Comparison of ENCODE assay signal across 8 cellular contexts in genomic region chr1:25799346-25799720, GRCh38. TPM values are rescaled to one million over a fixed set of nuclear protein-coding genes. Genes with fewer than 3 reads are reported as not detected.
DNase-seq lines count a peak whose midpoint lies in the region; ATAC-seq and TF ChIP-seq lines count a peak whose summit lies in the region.

No MANE protein-coding gene starts in this region.

- H3K27me3 Mint-ChIP-seq in activated CD4-positive, alpha-beta memory T cell treated with anti-CD3 and anti-CD28 coated beads for 36 hours = no peaks in the 10 kb centered on the region

- H3K4me3 ChIP-seq in HFF-Myc (replicated peaks; ENCODE audit: low read depth, low read length) = peak overlapping the region; percentile 40
- H3K4me3 ChIP-seq in right cardiac atrium (ENCODE audit: low read length) = peak overlapping the region; percentile 86
- peak overlapping the region in 6 of 7 experiments; percentile 26 to 69 (median 42) for H3K4me3 ChIP-seq in skin epidermis

- H3K4me1 Mint-ChIP-seq in activated CD4-positive, alpha-beta memory T cell treated with anti-CD3 and anti-CD28 coated beads for 36 hours (ENCODE audit: low read depth) = peaks cover 59% of the 10 kb centered on the region

- H3K4me1 ChIP-seq in right cardiac atrium (ENCODE audit: control insufficient read depth, insufficient read depth, low read length) = peaks cover 6% of the 10 kb centered on the region

- DNase-seq in HFF-Myc (ENCODE audit: extremely low read depth, low read depth) (no peak), right cardiac atrium (peak in 1 of 3 donors; percentile 69), NCI-H2029 treated with DMSO at 0.1 percent for 48 hours (lab: John Stamatoyannopoulos, UW) (no peak)
- DNase-seq in activated CD4-positive, alpha-beta memory T cell treated with anti-CD3 and anti-CD28 coated beads for 36 hours = no peak
- no peak for DNase-seq in stimulated activated naive CD4-positive, alpha-beta T cell treated with Interleukin-2 at 50 U/mL for 16 hours (lab: John Stamatoyannopoulos, UW)

- H3K27me3 ChIP-seq in right cardiac atrium (ENCODE audit: control insufficient read depth, insufficient read depth) = no peaks in the 10 kb centered on the region

- H3K4me3 Mint-ChIP-seq in activated CD4-positive, alpha-beta memory T cell treated with anti-CD3 and anti-CD28 coated beads for 36 hours = peak overlapping the region; percentile 53

- ATAC-seq in right cardiac atrium (peak in 1 of 2 donors; percentile 6), GM21447 (IDR thresholded peaks at IDR 0.05; ENCODE audit: unreplicated experiment) (no peak), HG02623 (IDR thresholded peaks at IDR 0.05; ENCODE audit: unreplicated experiment) (no peak)

- TF ChIP-seq CTCF in HFF-Myc (IDR thresholded peaks at IDR 0.05; ENCODE audit: low read depth, low read length, missing control alignments) = no peak

- intact Hi-C loops in activated CD4-positive, alpha-beta memory T cell treated with anti-CD3 and anti-CD28 coated beads for 36 hours (cut with micrococcal nuclease) = loop anchor here (5.0 kb wide), 3 partner anchors 87 to 237 kb away; no protein-coding TSS in a partner anchor
- intact Hi-C loops in right cardiac atrium (cut with DNase I) = loop anchor here in 2 of 4 donors (5.0 to 10.0 kb wide), 3 partner anchors 95 to 182 kb away; partner anchors contain the start of gene MAN1C1 (in 2 of the 2)

- CTCF ChIA-PET in activated CD4-positive, alpha-beta memory T cell treated with anti-CD3 and anti-CD28 coated beads for 36 hours (lab: Charles Lee) = interaction anchor here (1.2 to 3.7 kb wide), 6 partner anchors 11 to 199 kb away, joined by 3 to 21 read pairs (median 10); partner anchors contain the start of gene PAFAH2

- H3K27ac Mint-ChIP-seq in activated CD4-positive, alpha-beta memory T cell treated with anti-CD3 and anti-CD28 coated beads for 36 hours = no peak overlapping the region

- no peaks in the 10 kb centered on the region for H3K9me3 ChIP-seq in right cardiac atrium (ENCODE audit: control insufficient read depth, low read length)

- H3K36me3 Mint-ChIP-seq in activated CD4-positive, alpha-beta memory T cell treated with anti-CD3 and anti-CD28 coated beads for 36 hours = peaks cover 2% of the 10 kb centered on the region

- 54% methylated on average over 4 of the region's 4 CpGs for WGBS in right cardiac atrium

- POLR2A ChIA-PET in activated CD4-positive, alpha-beta memory T cell treated with anti-CD3 and anti-CD28 coated beads for 36 hours (lab: Charles Lee) = interaction anchor here (1.1 kb wide), 1 partner anchor 180 kb away, joined by 3 read pairs; no protein-coding TSS in a partner anchor

- peak overlapping the region; percentile 65 for H3K27ac ChIP-seq in right cardiac atrium (ENCODE audit: low read length)
- H3K27ac ChIP-seq in skin epidermis = peak overlapping the region in 20 of 21 experiments; percentile 66 to 92 (median 84)

- H3K9me3 Mint-ChIP-seq in activated CD4-positive, alpha-beta memory T cell treated with anti-CD3 and anti-CD28 coated beads for 36 hours = no peaks in the 10 kb centered on the region

RNA-seq across cellular contexts. Expression of gene SELENON, which starts 0.7 kb away (rescaled TPM):
- total RNA-seq in activated CD4-positive, alpha-beta memory T cell treated with anti-CD3 and anti-CD28 coated beads for 36 hours = 10 to 100 TPM; 26.8 to 26.9 TPM
- 10 to 100 TPM; 34.7 to 48.2 (median 40.5) TPM for total RNA-seq in right cardiac atrium
- 26.4 TPM for polyA plus RNA-seq in right cardiac atrium

RNA-seq across cellular contexts. Expression of gene MTFR1L, which starts 20.4 kb away (rescaled TPM):
- 10 to 100 TPM; 28.0 to 31.1 TPM for total RNA-seq in activated CD4-positive, alpha-beta memory T cell treated with anti-CD3 and anti-CD28 coated beads for 36 hours
- 100 to 1,000 TPM; 125 to 195 (median 180) TPM for total RNA-seq in right cardiac atrium
- 130 TPM for polyA plus RNA-seq in right cardiac atrium

RNA-seq across cellular contexts. Expression of gene AUNIP, which starts 59.9 kb away (rescaled TPM):
- total RNA-seq in activated CD4-positive, alpha-beta memory T cell treated with anti-CD3 and anti-CD28 coated beads for 36 hours = 10 to 100 TPM in 1 of 2 experiments, 1 to 10 TPM in 1; 7.8 to 10.1 TPM
- total RNA-seq in right cardiac atrium = under 1 TPM in 1 of 4 donors, not detected in 3; 0.34 TPM
- polyA plus RNA-seq in right cardiac atrium = not detected

Comparison
In these comparisons a context has a peak if more than half of its experiments do, and no peak if none do; other contexts are left out.
1. RNA of gene AUNIP, which starts 59.9 kb away (total RNA-seq): 7.8 to 10.1 TPM in activated CD4-positive, alpha-beta memory T cell treated with anti-CD3 and anti-CD28 coated beads for 36 hours; 0.34 TPM in right cardiac atrium; every median in the first group is over 4 times any median in the second.
2. Peak in every context shown above with its lines, with median percentiles within 50 percentile points of each other: H3K4me3 ChIP-seq.